ENCODE assay signal across 25 cellular contexts in genomic region chr1:22932803-22933470, GRCh38. TPM values are rescaled to one million over a fixed set of nuclear protein-coding genes. Genes with fewer than 3 reads are reported as not detected.
DNase-seq lines count a peak whose midpoint lies in the region; ATAC-seq and TF ChIP-seq lines count a peak whose summit lies in the region.
"Had no signal": no experiment of that assay in that cellular context is flagged by ENCODE, and none has a peak within 500 bp of the region (broad histone marks: within the 10 kb centered on the region; RNA-seq: fewer than 3 reads in every experiment).

No MANE protein-coding gene starts in this region.

- H3K36me3 ChIP-seq in RWPE2 (ENCODE audit: low read depth) (no peaks in the 10 kb centered on the region), smooth muscle cell (ENCODE audit: low read depth) (no peaks in the 10 kb centered on the region), psoas muscle (ENCODE audit: insufficient read depth in 1 of 2, low read depth in 1 of 2) (no peaks in the 10 kb centered on the region)

- no peak overlapping the region for H3K27ac ChIP-seq in RWPE2 (ENCODE audit: poor library complexity, severe bottlenecking)
- no peak overlapping the region for H3K27ac ChIP-seq in smooth muscle cell (ENCODE audit: low read depth)
- H3K27ac ChIP-seq in psoas muscle = no peak overlapping the region
- H3K27ac ChIP-seq: HL-60 had no signal

- H3K27me3 Mint-ChIP-seq in neural crest cell (ENCODE audit: low read depth) = no peaks in the 10 kb centered on the region

- peak overlapping the region; percentile 88 for H3K27ac Mint-ChIP-seq in neural crest cell (ENCODE audit: unreplicated experiment)

- intact Hi-C loops in psoas muscle (cut with DNase I) = no loop called here

- ATAC-seq in RWPE2 (ENCODE audit: low read depth) (no peak), GM21367 (IDR thresholded peaks at IDR 0.05; ENCODE audit: unreplicated experiment) (no peak), psoas muscle (no peak)

- peaks cover 6% of the 10 kb centered on the region for H3K36me3 Mint-ChIP-seq in neural crest cell (ENCODE audit: low read depth)
- H3K36me3 Mint-ChIP-seq: CD14-positive monocyte had no signal

- no peaks in the 10 kb centered on the region for H3K9me3 Mint-ChIP-seq in neural crest cell

- H3K27me3 ChIP-seq in RWPE2 (ENCODE audit: insufficient read depth, poor library complexity, severe bottlenecking) = no peaks in the 10 kb centered on the region
- peaks cover 8% of the 10 kb centered on the region for H3K27me3 ChIP-seq in smooth muscle cell (ENCODE audit: low read depth)
- H3K27me3 ChIP-seq in psoas muscle (ENCODE audit: insufficient read depth in 3 of 3, low read length in 2 of 3) = peaks cover 0 to 17% (median 2%) of the 10 kb centered on the region in 3 donors

- TF ChIP-seq CTCF in RWPE2 (IDR thresholded peaks at IDR 0.05; ENCODE audit: poor library complexity, severe bottlenecking) = no peak
- no peak for TF ChIP-seq CTCF in neural crest cell (conservative IDR thresholded peaks at IDR 0.05)
- no peak for TF ChIP-seq CTCF in smooth muscle cell (IDR thresholded peaks at IDR 0.05; ENCODE audit: borderline replicate concordance, insufficient read depth, poor library complexity, severe bottlenecking)
- TF ChIP-seq CTCF in psoas muscle (IDR thresholded peaks at IDR 0.05) = no peak

- no peaks in the 10 kb centered on the region for H3K79me2 ChIP-seq in smooth muscle cell (ENCODE audit: low read depth)

- 17% methylated on average over 4 of the region's 4 CpGs for WGBS in smooth muscle cell (ENCODE audit: low lambda C conversion rate)
- WGBS in psoas muscle, 3 donors = 33 to 53% (median 43%) methylated on average over 4 of the region's 4 CpGs

- no peaks in the 10 kb centered on the region for H3F3A ChIP-seq in smooth muscle cell (ENCODE audit: low read depth)

- DNase-seq in activated CD4-positive, CD25-positive, alpha-beta regulatory T cell treated with anti-CD3 and anti-CD28 coated beads, Interleukin-2, amount 50 U/mL, for 72 hours = peak; percentile 12
- DNase-seq in activated CD4-positive, CD25-positive, alpha-beta regulatory T cell (lab: John Stamatoyannopoulos, UW) = no peak
- DNase-seq in RWPE2 (ENCODE audit: low spot score) (peak; percentile 3), neural crest cell (ENCODE audit: low read depth, low spot score) (no peak), smooth muscle cell (lab: John Stamatoyannopoulos, UW; ENCODE audit: unreplicated experiment) (no peak), psoas muscle (no peak), globus pallidus (ENCODE audit: low spot score) (no peak)
- DNase-seq: 8988T; DMS79 treated with DMSO at 0.1 percent for 48 hours; H9; IMR-90; Karpas-422; NCI-H1092; NCI-H146; NCI-H2081; NCI-H446 treated with DMSO at 0.1 percent for 48 hours; NCI-H69; NK-92 treated with Interleukin-12 subunit alpha and Interleukin-12 subunit beta, amount 100 ng/mL, for 24 hours; SHP77 had no signal

- H3K9ac ChIP-seq in smooth muscle cell (ENCODE audit: low read depth) = no peak overlapping the region

- no peaks in the 10 kb centered on the region for H4K20me1 ChIP-seq in smooth muscle cell (ENCODE audit: low read depth)

- H3K4me1 ChIP-seq in RWPE2 (ENCODE audit: insufficient read depth, poor library complexity, severe bottlenecking) = no peaks in the 10 kb centered on the region
- H3K4me1 ChIP-seq in smooth muscle cell (ENCODE audit: low read depth) = peaks cover 5% of the 10 kb centered on the region
- H3K4me1 ChIP-seq in psoas muscle = no peaks in the 10 kb centered on the region

- peak overlapping the region; percentile 36 for H3K4me2 ChIP-seq in smooth muscle cell

- no peak overlapping the region for H3K4me3 Mint-ChIP-seq in neural crest cell
- H3K4me3 Mint-ChIP-seq: CD14-positive monocyte, H9 had no signal

- H3K4me3 ChIP-seq in RWPE2 (ENCODE audit: severe bottlenecking) (no peak overlapping the region), smooth muscle cell (no peak overlapping the region), psoas muscle (no peak overlapping the region)

- H2AFZ ChIP-seq in smooth muscle cell (ENCODE audit: low read depth) = no peak overlapping the region

- no peaks in the 10 kb centered on the region for H3K9me3 ChIP-seq in RWPE2 (ENCODE audit: severe bottlenecking)
- no peaks in the 10 kb centered on the region for H3K9me3 ChIP-seq in smooth muscle cell (replicated peaks; ENCODE audit: low read depth)
- H3K9me3 ChIP-seq in psoas muscle = no peaks in the 10 kb centered on the region

- no peaks in the 10 kb centered on the region for H3K4me1 Mint-ChIP-seq in neural crest cell
- H3K4me1 Mint-ChIP-seq: CD14-positive monocyte had no signal

RNA-seq across cellular contexts. Expression of gene LACTBL1, which starts 39.7 kb away (rescaled TPM):
- total RNA-seq in neural crest cell (not detected in 2 replicates), smooth muscle cell (not detected in 2 replicates), psoas muscle (not detected)
- polyA plus RNA-seq in smooth muscle cell (not detected in 2 replicates), psoas muscle (not detected)
- total RNA-seq: H9, HT1080, IMR-90, MCF 10A had no signal
- polyA plus RNA-seq: AG04450, CD14-positive monocyte, IMR-90 had no signal

Comparison
In these comparisons a context has a peak if more than half of its experiments do, and no peak if none do; other contexts are left out.
1. DNase-seq: peak in activated CD4-positive, CD25-positive, alpha-beta regulatory T cell treated with anti-CD3 and anti-CD28 coated beads, Interleukin-2, amount 50 U/mL, for 72 hours (single experiment) and RWPE2 (single experiment); none in activated CD4-positive, CD25-positive, alpha-beta regulatory T cell (0 of 4), neural crest cell (single experiment), smooth muscle cell (single experiment), psoas muscle (0 of 2) and globus pallidus (single experiment).